In genomic region chr18:12939161-12939560, GRCh38 we compare ENCODE assay signal across 23 cellular contexts.
"Had no signal": no experiment of that assay in that cellular context is flagged by ENCODE, and none has a peak within 500 bp of the region (broad histone marks: within the 10 kb centered on the region; RNA-seq: fewer than 3 reads in every experiment).

No MANE protein-coding gene starts in this region.

- H3K4me3 ChIP-seq: breast epithelium, coronary artery had no signal

- H3K9me3 ChIP-seq: breast epithelium had no signal

- FAIRE-seq: RCC 7860 had no signal

- H3K27ac ChIP-seq: breast epithelium, coronary artery had no signal

- ATAC-seq: activated CD8-positive, alpha-beta memory T cell treated with anti-CD3 and anti-CD28 coated beads, Interleukin-2, amount 10 ng/mL, durations not matched to agents 7 days and 5 days; PC-3; WTC11 had no signal

- H3K36me3 ChIP-seq: breast epithelium had no signal

- DNase-seq: activated CD4-positive, alpha-beta T cell treated with anti-CD3 and anti-CD28 coated beads, Interleukin-2, amount 10 ng/mL, durations not matched to agents 24 days and 14 days; activated CD4-positive, alpha-beta T cell treated with anti-CD3 and anti-CD28 coated beads, Interleukin-2, amount 50 U/mL, for 48 hours; activated CD4-positive, CD25-positive, alpha-beta regulatory T cell treated with anti-CD3 and anti-CD28 coated beads, Interleukin-2, amount 50 U/mL, for 72 hours; activated CD8-positive, alpha-beta memory T cell treated with anti-CD3 and anti-CD28 coated beads, Interleukin-2, amount 10 ng/mL, durations not matched to agents 7 days and 5 days; activated effector memory CD4-positive, alpha-beta T cell treated with Interleukin-2 at 50 U/mL for 16 hours; activated naive CD4-positive, alpha-beta T cell; activated T-cell treated with anti-CD3 and anti-CD28 coated beads, Interleukin-2, amount 50 U/mL, for 24 hours; aorta; central memory CD4-positive, alpha-beta T cell; Karpas-422; NCI-H1048; NCI-H1694 treated with DMSO at 0.1 percent for 48 hours; NCI-H2029 treated with DMSO at 0.1 percent for 48 hours; NCI-H2227 treated with DMSO at 0.1 percent for 48 hours; NCI-H446 treated with DMSO at 0.1 percent for 48 hours; NCI-H524 treated with DMSO at 0.1 percent for 48 hours; NCI-H774; PC-3; SHP77 treated with DMSO at 0.1 percent for 48 hours had no signal

- H3K4me1 ChIP-seq: breast epithelium had no signal

- H3K27me3 ChIP-seq: breast epithelium had no signal
